ENCODE assay signal across 8 cellular contexts in genomic region chr11:117231637-117232021, GRCh38. TPM values are rescaled to one million over a fixed set of nuclear protein-coding genes. Genes with fewer than 3 reads are reported as not detected.
DNase-seq lines count a peak whose midpoint lies in the region; ATAC-seq and TF ChIP-seq lines count a peak whose summit lies in the region.

No MANE protein-coding gene starts in this region.

- no peak for ATAC-seq in activated naive CD8-positive, alpha-beta T cell treated with anti-CD3 and anti-CD28 coated beads, Interleukin-2, amount 10 ng/mL, durations not matched to agents 7 days and 5 days (ENCODE audit: low read depth)
- ATAC-seq in left colon: peak; percentile 15
- ATAC-seq in GM21529 (IDR thresholded peaks at IDR 0.05; ENCODE audit: unreplicated experiment): no peak
- no peak for ATAC-seq in GM18511 (IDR thresholded peaks at IDR 0.05; ENCODE audit: unreplicated experiment)

- no peaks in the 10 kb centered on the region for H3K27me3 Mint-ChIP-seq in activated CD4-positive, alpha-beta T cell treated with anti-CD3 and anti-CD28 coated beads, Interleukin-2, amount 10 ng/mL, durations not matched to agents 7 days and 5 days
- H3K27me3 Mint-ChIP-seq in activated naive CD8-positive, alpha-beta T cell treated with anti-CD3 and anti-CD28 coated beads, Interleukin-2, amount 10 ng/mL, durations not matched to agents 7 days and 5 days: no peaks in the 10 kb centered on the region

- peak overlapping the region; percentile 66 to 83 for H3K4me3 ChIP-seq in tibial artery

- peaks cover 51% of the 10 kb centered on the region for H3K4me1 Mint-ChIP-seq in activated CD4-positive, alpha-beta T cell treated with anti-CD3 and anti-CD28 coated beads, Interleukin-2, amount 10 ng/mL, durations not matched to agents 7 days and 5 days
- peaks cover 40% of the 10 kb centered on the region for H3K4me1 Mint-ChIP-seq in activated naive CD8-positive, alpha-beta T cell treated with anti-CD3 and anti-CD28 coated beads, Interleukin-2, amount 10 ng/mL, durations not matched to agents 7 days and 5 days

- H3K4me1 ChIP-seq in tibial artery: peaks cover 0 to 32% (median 26%) of the 10 kb centered on the region in 4 donors

- no peak for TF ChIP-seq CTCF in tibial artery (IDR thresholded peaks at IDR 0.05)

- no peaks in the 10 kb centered on the region for H3K9me3 ChIP-seq in tibial artery

- DNase-seq in activated CD4-positive, alpha-beta T cell treated with anti-CD3 and anti-CD28 coated beads, Interleukin-2, amount 10 ng/mL, durations not matched to agents 7 days and 5 days: no peak
- DNase-seq in activated CD4-positive, alpha-beta T cell treated with anti-CD3 and anti-CD28 coated beads for 48 hours: no peak
- DNase-seq in activated naive CD8-positive, alpha-beta T cell treated with anti-CD3 and anti-CD28 coated beads, Interleukin-2, amount 10 ng/mL, durations not matched to agents 7 days and 5 days: no peak
- DNase-seq in left colon (no peak), tibial artery (no peak)
- no peak for DNase-seq in stimulated activated CD4-positive, alpha-beta T cell treated with anti-CD3 and anti-CD28 coated beads, Interleukin-4, amount 100 ng/mL, for 1 hour

- no peaks in the 10 kb centered on the region for H3K9me3 Mint-ChIP-seq in activated CD4-positive, alpha-beta T cell treated with anti-CD3 and anti-CD28 coated beads, Interleukin-2, amount 10 ng/mL, durations not matched to agents 7 days and 5 days
- H3K9me3 Mint-ChIP-seq in activated naive CD8-positive, alpha-beta T cell treated with anti-CD3 and anti-CD28 coated beads, Interleukin-2, amount 10 ng/mL, durations not matched to agents 7 days and 5 days: no peaks in the 10 kb centered on the region

- H3K36me3 ChIP-seq in tibial artery: peaks cover 18 to 36% (median 34%) of the 10 kb centered on the region in 3 donors

- peaks cover 46% of the 10 kb centered on the region for H3K36me3 Mint-ChIP-seq in activated CD4-positive, alpha-beta T cell treated with anti-CD3 and anti-CD28 coated beads, Interleukin-2, amount 10 ng/mL, durations not matched to agents 7 days and 5 days (ENCODE audit: low read depth)
- peaks cover 23% of the 10 kb centered on the region for H3K36me3 Mint-ChIP-seq in activated naive CD8-positive, alpha-beta T cell treated with anti-CD3 and anti-CD28 coated beads, Interleukin-2, amount 10 ng/mL, durations not matched to agents 7 days and 5 days

- CTCF ChIA-PET in activated CD4-positive, alpha-beta T cell treated with anti-CD3 and anti-CD28 coated beads, Interleukin-2, amount 10 ng/mL, durations not matched to agents 7 days and 5 days (lab: Charles Lee): interaction anchor here (0.8 to 2.3 kb wide), 11 partner anchors 8 to 489 kb away, joined by 3 to 11 read pairs (median 3); no protein-coding TSS in a partner anchor

- H3K4me3 Mint-ChIP-seq in activated CD4-positive, alpha-beta T cell treated with anti-CD3 and anti-CD28 coated beads, Interleukin-2, amount 10 ng/mL, durations not matched to agents 7 days and 5 days: peak overlapping the region; percentile 98
- H3K4me3 Mint-ChIP-seq in activated naive CD8-positive, alpha-beta T cell treated with anti-CD3 and anti-CD28 coated beads, Interleukin-2, amount 10 ng/mL, durations not matched to agents 7 days and 5 days: peak overlapping the region; percentile 96

- intact Hi-C loops in left colon (cut with DNase I, micrococcal nuclease) (no loop called here), tibial artery (cut with DNase I; ENCODE audit: low total_unique reads) (loop anchor here (5.0 to 10.0 kb wide), 4 partner anchors 39 to 447 kb away; partner anchors contain the start of genes BACE1 and ZPR1)

- H3K27ac ChIP-seq in tibial artery: peak overlapping the region; percentile 86 to 94

- no peaks in the 10 kb centered on the region for H3K27me3 ChIP-seq in tibial artery

- POLR2A ChIA-PET in activated CD4-positive, alpha-beta T cell treated with anti-CD3 and anti-CD28 coated beads, Interleukin-2, amount 10 ng/mL, durations not matched to agents 7 days and 5 days (lab: Charles Lee): interaction anchor here (0.9 kb wide), 1 partner anchor 87 kb away, joined by 5 read pairs; no protein-coding TSS in a partner anchor
- POLR2A ChIA-PET in activated naive CD8-positive, alpha-beta T cell treated with anti-CD3 and anti-CD28 coated beads, Interleukin-2, amount 10 ng/mL, durations not matched to agents 7 days and 5 days (lab: Charles Lee): interaction anchor here (1.0 to 2.4 kb wide), 9 partner anchors 9 to 460 kb away, joined by 3 to 15 read pairs (median 5); partner anchors contain the start of genes CEP164, PAFAH1B2 and ZPR1

- peak overlapping the region; percentile 96 for H3K27ac Mint-ChIP-seq in activated CD4-positive, alpha-beta T cell treated with anti-CD3 and anti-CD28 coated beads, Interleukin-2, amount 10 ng/mL, durations not matched to agents 7 days and 5 days
- peak overlapping the region; percentile 96 for H3K27ac Mint-ChIP-seq in activated naive CD8-positive, alpha-beta T cell treated with anti-CD3 and anti-CD28 coated beads, Interleukin-2, amount 10 ng/mL, durations not matched to agents 7 days and 5 days

RNA-seq across cellular contexts. Expression of gene PCSK7, which starts 0.2 kb away (rescaled TPM):
- total RNA-seq in activated CD4-positive, alpha-beta T cell treated with anti-CD3 and anti-CD28 coated beads, Interleukin-2, amount 10 ng/mL, durations not matched to agents 7 days and 5 days: 100 to 1,000 TPM; 187 to 224 TPM
- 100 to 1,000 TPM; 191 to 195 TPM for total RNA-seq in activated naive CD8-positive, alpha-beta T cell treated with anti-CD3 and anti-CD28 coated beads, Interleukin-2, amount 10 ng/mL, durations not matched to agents 7 days and 5 days
- 100 to 1,000 TPM; 153 to 232 TPM for total RNA-seq in left colon

RNA-seq across cellular contexts. Expression of gene RNF214, which starts 0.8 kb away (rescaled TPM):
- 10 to 100 TPM; 22.2 to 23.8 TPM for total RNA-seq in activated CD4-positive, alpha-beta T cell treated with anti-CD3 and anti-CD28 coated beads, Interleukin-2, amount 10 ng/mL, durations not matched to agents 7 days and 5 days
- total RNA-seq in activated naive CD8-positive, alpha-beta T cell treated with anti-CD3 and anti-CD28 coated beads, Interleukin-2, amount 10 ng/mL, durations not matched to agents 7 days and 5 days: 10 to 100 TPM; 22.6 to 26.0 TPM
- total RNA-seq in left colon: 10 to 100 TPM; 17.4 to 17.8 TPM

RNA-seq across cellular contexts. Expression of gene TAGLN, which starts 32.5 kb away (rescaled TPM):
- total RNA-seq in activated CD4-positive, alpha-beta T cell treated with anti-CD3 and anti-CD28 coated beads, Interleukin-2, amount 10 ng/mL, durations not matched to agents 7 days and 5 days: 1 to 10 TPM; 2.0 to 3.1 TPM
- 1 to 10 TPM; 6.2 to 6.4 TPM for total RNA-seq in activated naive CD8-positive, alpha-beta T cell treated with anti-CD3 and anti-CD28 coated beads, Interleukin-2, amount 10 ng/mL, durations not matched to agents 7 days and 5 days
- 100 to 1,000 TPM in 1 of 2 donors, 10 to 100 TPM in 1; 64.6 to 747 TPM for total RNA-seq in left colon

RNA-seq across cellular contexts. Expression of gene SIDT2, which starts 53.1 kb away (rescaled TPM):
- total RNA-seq in activated CD4-positive, alpha-beta T cell treated with anti-CD3 and anti-CD28 coated beads, Interleukin-2, amount 10 ng/mL, durations not matched to agents 7 days and 5 days: 10 to 100 TPM; 28.6 to 30.9 TPM
- 10 to 100 TPM; 34.9 to 35.0 TPM for total RNA-seq in activated naive CD8-positive, alpha-beta T cell treated with anti-CD3 and anti-CD28 coated beads, Interleukin-2, amount 10 ng/mL, durations not matched to agents 7 days and 5 days
- 10 to 100 TPM; 70.9 to 79.1 TPM for total RNA-seq in left colon

RNA-seq across cellular contexts. Expression of gene BACE1-AS, which starts 59.5 kb away (rescaled TPM):
- total RNA-seq in activated CD4-positive, alpha-beta T cell treated with anti-CD3 and anti-CD28 coated beads, Interleukin-2, amount 10 ng/mL, durations not matched to agents 7 days and 5 days: 1 to 10 TPM; 5.6 to 6.1 TPM
- total RNA-seq in activated naive CD8-positive, alpha-beta T cell treated with anti-CD3 and anti-CD28 coated beads, Interleukin-2, amount 10 ng/mL, durations not matched to agents 7 days and 5 days: 1 to 10 TPM; 8.0 to 8.5 TPM
- 1 to 10 TPM; 5.5 to 5.9 TPM for total RNA-seq in left colon

Comparison
In these comparisons a context has a peak if more than half of its experiments do, and no peak if none do; other contexts are left out.
1. RNA of gene TAGLN, which starts 32.5 kb away (total RNA-seq): 64.6 to 747 TPM in left colon; 6.2 to 6.4 TPM in activated naive CD8-positive, alpha-beta T cell treated with anti-CD3 and anti-CD28 coated beads, Interleukin-2, amount 10 ng/mL, durations not matched to agents 7 days and 5 days and 2.0 to 3.1 TPM in activated CD4-positive, alpha-beta T cell treated with anti-CD3 and anti-CD28 coated beads, Interleukin-2, amount 10 ng/mL, durations not matched to agents 7 days and 5 days; every median in the first group is over 4 times any median in the second.